In the genomic region with DNA sequence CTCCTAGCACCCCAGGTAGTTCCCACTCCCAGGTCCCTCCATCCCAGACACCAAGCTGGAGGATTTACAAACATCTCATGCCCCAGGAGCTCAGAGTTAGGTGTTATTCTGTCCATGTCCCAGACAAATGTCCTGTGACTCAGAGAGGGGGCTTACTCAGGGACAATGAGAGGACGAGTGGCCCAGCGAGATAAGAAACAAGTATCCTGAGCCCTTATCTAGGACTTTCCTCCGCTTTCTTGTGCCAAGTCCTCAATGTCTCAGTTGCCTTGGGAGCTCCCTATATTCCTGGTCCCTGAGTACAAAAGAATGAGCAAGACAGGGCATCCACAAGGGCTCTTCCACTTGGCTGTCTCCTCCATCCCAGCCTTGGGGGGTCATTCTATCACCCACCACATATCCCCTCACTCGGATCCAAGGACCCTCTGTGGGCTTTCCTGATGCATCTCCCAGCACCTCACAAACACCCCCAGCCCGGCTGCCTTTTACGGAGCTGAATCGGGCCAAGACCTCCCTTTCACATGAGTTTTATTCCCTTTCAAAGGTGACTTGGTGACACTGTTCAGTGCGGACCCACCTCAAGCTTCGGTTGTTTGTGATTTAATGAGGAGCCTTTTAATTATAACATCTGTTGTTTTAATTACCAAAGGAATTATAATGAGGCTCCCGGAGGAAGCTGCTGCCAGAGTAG, we compare ENCODE assay signal across 2 cellular contexts.
TF ChIP-seq lines count a peak whose summit lies in the region.

No MANE protein-coding gene starts in this region.

TF ChIP-seq in HepG2, 621 proteins besides CTCF, POLR2A, EP300 and RAD21 (continued from another document):
- TF ChIP-seq E2F2 (CRISPR knock-in tag; IDR thresholded peaks at IDR 0.05; ENCODE audit: borderline replicate concordance): no peak
- TF ChIP-seq ZNF207 (IDR thresholded peaks at IDR 0.05; ENCODE audit: borderline replicate concordance): no peak
- no peak for TF ChIP-seq RORA (CRISPR knock-in tag; IDR thresholded peaks at IDR 0.05)
- no peak for TF ChIP-seq ATF7-NPFF (CRISPR knock-in tag; IDR thresholded peaks at IDR 0.05; ENCODE audit: low read depth)
- TF ChIP-seq ZNF737 (CRISPR knock-in tag; IDR thresholded peaks at IDR 0.05; ENCODE audit: borderline replicate concordance): no peak
- no peak for TF ChIP-seq ZBTB20 (CRISPR knock-in tag; IDR thresholded peaks at IDR 0.05; ENCODE audit: borderline replicate concordance, low read depth)
- no peak for TF ChIP-seq NR2F6 (IDR thresholded peaks at IDR 0.05)
- TF ChIP-seq NR2F6 (CRISPR knock-in tag; IDR thresholded peaks at IDR 0.05): no peak
- TF ChIP-seq MAFG (CRISPR knock-in tag; IDR thresholded peaks at IDR 0.05): no peak
- TF ChIP-seq ZKSCAN5 (CRISPR knock-in tag; IDR thresholded peaks at IDR 0.05): no peak
- no peak for TF ChIP-seq TP53 (CRISPR knock-in tag; conservative IDR thresholded peaks at IDR 0.05)
- TF ChIP-seq ZNF431 (CRISPR knock-in tag; IDR thresholded peaks at IDR 0.05; ENCODE audit: borderline replicate concordance, low read depth): no peak
TF ChIP-seq in HepG2: peak in this region for 0.

TF ChIP-seq in endothelial cell of umbilical vein, 7 proteins besides CTCF, POLR2A, EP300 and RAD21 (continued from another document):
- TF ChIP-seq MAX (IDR thresholded peaks at IDR 0.05; ENCODE audit: insufficient read depth, insufficient read length) (no peak), EZH2 (IDR thresholded peaks at IDR 0.05; ENCODE audit: borderline replicate concordance, low read depth, low read length, severe bottlenecking) (no peak), JUN (IDR thresholded peaks at IDR 0.05; ENCODE audit: borderline replicate concordance, insufficient read depth, insufficient read length, low read depth) (peak; percentile 86), GATA2 (IDR thresholded peaks at IDR 0.05; ENCODE audit: insufficient read depth, insufficient read length, low read depth, low read length) (peak; percentile 98), POLR2AphosphoS5 (IDR thresholded peaks at IDR 0.05; ENCODE audit: insufficient read depth, low read depth, low read length) (peak; percentile 81), FOS (IDR thresholded peaks at IDR 0.05; ENCODE audit: borderline replicate concordance, insufficient read depth, low read length) (peak; percentile 80)
